Comparison of ENCODE assay signal across 32 cellular contexts in genomic region chr4:180866933-180867643, GRCh38.
"Had no signal": no experiment of that assay in that cellular context is flagged by ENCODE, and none has a peak within 500 bp of the region (broad histone marks: within the 10 kb centered on the region; RNA-seq: fewer than 3 reads in every experiment).

No MANE protein-coding gene starts in this region.

- H3K27ac ChIP-seq: body of pancreas, breast epithelium, VCaP had no signal

- H3K36me3 ChIP-seq: breast epithelium had no signal

- H3K4me3 Mint-ChIP-seq: activated B cell treated with CpG ODN at 0.5 μM for 24 hours; activated CD4-positive, alpha-beta memory T cell treated with anti-CD3 and anti-CD28 coated beads, Interleukin-2, amount 10 ng/mL, durations not matched to agents 7 days and 5 days; activated naive CD4-positive, alpha-beta T cell treated with anti-CD3 and anti-CD28 coated beads, Interleukin-2, amount 50 U/mL, for 24 hours; activated naive CD8-positive, alpha-beta T cell treated with anti-CD3 and anti-CD28 coated beads, Interleukin-2, amount 10 ng/mL, durations not matched to agents 7 days and 5 days; activated T-cell treated with anti-CD3 and anti-CD28 coated beads, Interleukin-2, amount 50 U/mL, for 24 hours had no signal

- H3K36me3 Mint-ChIP-seq: activated naive CD4-positive, alpha-beta T cell treated with anti-CD3 and anti-CD28 coated beads, Interleukin-2, amount 50 U/mL, for 24 hours; activated naive CD8-positive, alpha-beta T cell treated with anti-CD3 and anti-CD28 coated beads, Interleukin-2, amount 10 ng/mL, durations not matched to agents 7 days and 5 days had no signal

- DNase-seq: activated B cell treated with CpG ODN at 0.5 μM for 24 hours; activated CD4-positive, alpha-beta memory T cell treated with anti-CD3 and anti-CD28 coated beads, Interleukin-2, amount 10 ng/mL, durations not matched to agents 7 days and 5 days; activated CD4-positive, alpha-beta T cell treated with anti-CD3 and anti-CD28 coated beads for 4 hours; activated CD4-positive, alpha-beta T cell treated with anti-CD3 and anti-CD28 coated beads, Interleukin-2, amount 50 U/mL, for 1 hour; activated CD4-positive, CD25-positive, alpha-beta regulatory T cell treated with anti-CD3 and anti-CD28 coated beads, Interleukin-2, amount 50 U/mL, for 72 hours; activated gamma-delta T cell; activated naive CD4-positive, alpha-beta T cell treated with Interleukin-2 at 50 U/mL for 16 hours; activated naive CD8-positive, alpha-beta T cell treated with anti-CD3 and anti-CD28 coated beads, Interleukin-2, amount 10 ng/mL, durations not matched to agents 7 days and 5 days; activated T-cell treated with anti-CD3 and anti-CD28 coated beads, Interleukin-2, amount 50 U/mL, for 24 hours; amygdala; body of pancreas; IMR-90; NCI-H1048; NCI-H1105 treated with DMSO at 0.1 percent for 48 hours; NCI-H1436; NCI-H1694; NCI-H1930; NCI-H2081 treated with DMSO at 0.1 percent for 48 hours; NCI-H345; NCI-H524 treated with DMSO at 0.1 percent for 48 hours; NCI-H748 treated with DMSO at 0.1 percent for 48 hours; OCI-M1; Right ventricle myocardium superior; SW 1271; T-helper 1 cell; T-helper 2 cell; T-helper 9 cell had no signal

- H3K4me3 ChIP-seq: body of pancreas, breast epithelium, K562 had no signal

- H3K9me3 Mint-ChIP-seq: activated naive CD8-positive, alpha-beta T cell treated with anti-CD3 and anti-CD28 coated beads, Interleukin-2, amount 10 ng/mL, durations not matched to agents 7 days and 5 days had no signal

- H3K4me1 ChIP-seq: body of pancreas, breast epithelium had no signal

- H3K27me3 Mint-ChIP-seq: activated B cell treated with CpG ODN at 0.5 μM for 24 hours; activated CD4-positive, alpha-beta memory T cell treated with anti-CD3 and anti-CD28 coated beads, Interleukin-2, amount 10 ng/mL, durations not matched to agents 7 days and 5 days; activated naive CD4-positive, alpha-beta T cell treated with anti-CD3 and anti-CD28 coated beads, Interleukin-2, amount 50 U/mL, for 24 hours; activated naive CD8-positive, alpha-beta T cell treated with anti-CD3 and anti-CD28 coated beads, Interleukin-2, amount 10 ng/mL, durations not matched to agents 7 days and 5 days; activated T-cell treated with anti-CD3 and anti-CD28 coated beads, Interleukin-2, amount 50 U/mL, for 24 hours had no signal

- H3K27me3 ChIP-seq: body of pancreas, breast epithelium had no signal

- ATAC-seq: body of pancreas, K562 had no signal

- H3K27ac Mint-ChIP-seq: activated B cell treated with CpG ODN at 0.5 μM for 24 hours; activated CD4-positive, alpha-beta memory T cell treated with anti-CD3 and anti-CD28 coated beads, Interleukin-2, amount 10 ng/mL, durations not matched to agents 7 days and 5 days; activated naive CD4-positive, alpha-beta T cell treated with anti-CD3 and anti-CD28 coated beads, Interleukin-2, amount 50 U/mL, for 24 hours; activated naive CD8-positive, alpha-beta T cell treated with anti-CD3 and anti-CD28 coated beads, Interleukin-2, amount 10 ng/mL, durations not matched to agents 7 days and 5 days; activated T-cell treated with anti-CD3 and anti-CD28 coated beads, Interleukin-2, amount 50 U/mL, for 24 hours; activated T-helper 2 cell treated with anti-CD3 and anti-CD28 coated beads, Interferon-gamma antibody, Interleukin-2, Interleukin-4, amounts not matched to agents 10 μg/mL and 5 μg/mL and 100 μg/mL, durations not matched to agents 14 hours and 24 hours and 36 hours had no signal

- H3K4me1 Mint-ChIP-seq: activated B cell treated with CpG ODN at 0.5 μM for 24 hours; activated CD4-positive, alpha-beta memory T cell treated with anti-CD3 and anti-CD28 coated beads, Interleukin-2, amount 10 ng/mL, durations not matched to agents 7 days and 5 days; activated naive CD4-positive, alpha-beta T cell treated with anti-CD3 and anti-CD28 coated beads, Interleukin-2, amount 50 U/mL, for 24 hours; activated naive CD8-positive, alpha-beta T cell treated with anti-CD3 and anti-CD28 coated beads, Interleukin-2, amount 10 ng/mL, durations not matched to agents 7 days and 5 days had no signal
